Comparison of ENCODE assay signal across 24 cellular contexts in genomic region chr20:33604084-33604990, GRCh38. TPM values are rescaled to one million over a fixed set of nuclear protein-coding genes. Genes with fewer than 3 reads are reported as not detected.
DNase-seq lines count a peak whose midpoint lies in the region; ATAC-seq and TF ChIP-seq lines count a peak whose summit lies in the region.
"Had no signal": no experiment of that assay in that cellular context is flagged by ENCODE, and none has a peak within 500 bp of the region (broad histone marks: within the 10 kb centered on the region; RNA-seq: fewer than 3 reads in every experiment).

No MANE protein-coding gene starts in this region.

- H3K36me3 Mint-ChIP-seq in activated T-cell treated with anti-CD3 and anti-CD28 coated beads, Interleukin-2, amount 50 U/mL, for 24 hours (ENCODE audit: low read depth), result peaks cover 31% of the 10 kb centered on the region
- peaks cover 4% of the 10 kb centered on the region for H3K36me3 Mint-ChIP-seq in activated CD8-positive, alpha-beta T cell treated with anti-CD3 and anti-CD28 coated beads for 36 hours (ENCODE audit: low read depth)

- ATAC-seq in left lobe of liver, result peak; percentile 95
- ATAC-seq in activated CD8-positive, alpha-beta T cell treated with anti-CD3 and anti-CD28 coated beads for 36 hours, result no peak
- ATAC-seq: activated CD8-positive, alpha-beta T cell treated with anti-CD3 and anti-CD28 coated beads, Interleukin-2, amount 10 ng/mL, durations not matched to agents 7 days and 5 days; activated T-cell treated with anti-CD3 and anti-CD28 coated beads, Interleukin-2, amount 50 U/mL, for 4 hours had no signal

- POLR2A ChIA-PET in activated CD8-positive, alpha-beta T cell treated with anti-CD3 and anti-CD28 coated beads for 36 hours (lab: Charles Lee), result interaction anchor here (1.3 kb wide), 1 partner anchor 153 kb away, joined by 3 read pairs; no protein-coding TSS in a partner anchor

- peak overlapping the region; percentile 31 for H3K27ac ChIP-seq in substantia nigra (ENCODE audit: low read depth, low read length, poor library complexity, severe bottlenecking)
- H3K27ac ChIP-seq: BLaER1 treated with 17β-estradiol and CSF1 and Interleukin-3, amounts not matched to agents 10 nM and 100 nM; neural progenitor cell; thoracic aorta had no signal

- TF ChIP-seq CTCF in activated CD8-positive, alpha-beta T cell treated with anti-CD3 and anti-CD28 coated beads for 36 hours (IDR thresholded peaks at IDR 0.05), result no peak

- H3K4me3 Mint-ChIP-seq in activated T-cell treated with anti-CD3 and anti-CD28 coated beads, Interleukin-2, amount 50 U/mL, for 24 hours, result no peak overlapping the region
- H3K4me3 Mint-ChIP-seq in activated CD8-positive, alpha-beta T cell treated with anti-CD3 and anti-CD28 coated beads for 36 hours, result no peak overlapping the region
- H3K4me3 Mint-ChIP-seq: activated CD8-positive, alpha-beta T cell treated with anti-CD3 and anti-CD28 coated beads, Interleukin-2, amount 10 ng/mL, durations not matched to agents 7 days and 5 days; activated T-cell treated with anti-CD3 and anti-CD28 coated beads, Interleukin-2, amount 50 U/mL, for 4 hours; neural progenitor cell had no signal

- DNase-seq in activated T-cell treated with anti-CD3 and anti-CD28 coated beads, Interleukin-2, amount 50 U/mL, for 24 hours, result no peak
- DNase-seq in activated T-cell treated with anti-CD3 and anti-CD28 coated beads, Interleukin-2, amount 50 U/mL, for 48 hours, result no peak
- DNase-seq in NCI-H69 (lab: John Stamatoyannopoulos, UW) (peak; percentile 32), left lobe of liver (ENCODE audit: low spot score) (peak; percentile 49), substantia nigra (lab: John Stamatoyannopoulos, UW) (peak in 2 of 49 donors; percentile 11 to 18), T-helper 2 cell (no peak), HK-2 (ENCODE audit: unreplicated experiment) (no peak)
- no peak for DNase-seq in activated CD8-positive, alpha-beta T cell treated with anti-CD3 and anti-CD28 coated beads for 36 hours
- DNase-seq: activated CD4-positive, CD25-positive, alpha-beta regulatory T cell treated with anti-CD3 and anti-CD28 coated beads, Interleukin-2, amount 50 U/mL, for 72 hours; activated CD8-positive, alpha-beta T cell treated with anti-CD3 and anti-CD28 coated beads, Interleukin-2, amount 10 ng/mL, durations not matched to agents 7 days and 5 days; activated naive CD4-positive, alpha-beta T cell treated with Interleukin-2 at 50 U/mL for 16 hours; activated T-cell treated with anti-CD3 and anti-CD28 coated beads, Interleukin-2, amount 50 U/mL, for 4 hours; Caco-2; dermis blood vessel endothelial cell; NCI-H146; SHP77 treated with DMSO at 0.1 percent for 48 hours had no signal

- CTCF ChIA-PET in activated CD8-positive, alpha-beta T cell treated with anti-CD3 and anti-CD28 coated beads for 36 hours (lab: Charles Lee), result interaction anchor here (1.3 kb wide), 1 partner anchor 12 kb away, joined by 3 read pairs; no protein-coding TSS in a partner anchor

- no peaks in the 10 kb centered on the region for H3K27me3 Mint-ChIP-seq in activated T-cell treated with anti-CD3 and anti-CD28 coated beads, Interleukin-2, amount 50 U/mL, for 24 hours
- no peaks in the 10 kb centered on the region for H3K27me3 Mint-ChIP-seq in activated CD8-positive, alpha-beta T cell treated with anti-CD3 and anti-CD28 coated beads for 36 hours
- H3K27me3 Mint-ChIP-seq: IgD-negative memory B cell had no signal

- peak overlapping the region; percentile 5 for H3K27ac Mint-ChIP-seq in activated T-cell treated with anti-CD3 and anti-CD28 coated beads, Interleukin-2, amount 50 U/mL, for 24 hours
- no peak overlapping the region for H3K27ac Mint-ChIP-seq in activated CD8-positive, alpha-beta T cell treated with anti-CD3 and anti-CD28 coated beads for 36 hours
- H3K27ac Mint-ChIP-seq: activated CD8-positive, alpha-beta T cell treated with anti-CD3 and anti-CD28 coated beads, Interleukin-2, amount 10 ng/mL, durations not matched to agents 7 days and 5 days; neural progenitor cell had no signal

- intact Hi-C loops in activated CD8-positive, alpha-beta T cell treated with anti-CD3 and anti-CD28 coated beads for 36 hours (cut with micrococcal nuclease), result no loop called here

- H3K4me1 Mint-ChIP-seq in activated T-cell treated with anti-CD3 and anti-CD28 coated beads, Interleukin-2, amount 50 U/mL, for 24 hours (ENCODE audit: low read depth), result peaks cover 31% of the 10 kb centered on the region
- peaks cover 14% of the 10 kb centered on the region for H3K4me1 Mint-ChIP-seq in activated CD8-positive, alpha-beta T cell treated with anti-CD3 and anti-CD28 coated beads for 36 hours (ENCODE audit: low read depth)
- H3K4me1 Mint-ChIP-seq: neural progenitor cell had no signal

- H3K9me3 Mint-ChIP-seq in activated T-cell treated with anti-CD3 and anti-CD28 coated beads, Interleukin-2, amount 50 U/mL, for 24 hours, result no peaks in the 10 kb centered on the region
- no peaks in the 10 kb centered on the region for H3K9me3 Mint-ChIP-seq in activated CD8-positive, alpha-beta T cell treated with anti-CD3 and anti-CD28 coated beads for 36 hours
- H3K9me3 Mint-ChIP-seq: activated T-cell treated with anti-CD3 and anti-CD28 coated beads, Interleukin-2, amount 50 U/mL, for 4 hours; IgD-negative memory B cell; neural progenitor cell had no signal

RNA-seq across cellular contexts. Expression of gene C20orf144, which starts 57.8 kb away (rescaled TPM):
- total RNA-seq in left lobe of liver, result not detected
- total RNA-seq in activated CD8-positive, alpha-beta T cell treated with anti-CD3 and anti-CD28 coated beads for 36 hours, result under 1 TPM; 0.29 to 0.36 TPM
- total RNA-seq: A172, bronchial epithelial cell, dermis blood vessel endothelial cell, posterior vena cava, skeletal muscle tissue, thoracic aorta had no signal

Comparison
In these comparisons a context has a peak if more than half of its experiments do, and no peak if none do; other contexts are left out.
1. DNase-seq: peak in NCI-H69 (single experiment) and left lobe of liver (single experiment); none in activated T-cell treated with anti-CD3 and anti-CD28 coated beads, Interleukin-2, amount 50 U/mL, for 24 hours (single experiment), activated T-cell treated with anti-CD3 and anti-CD28 coated beads, Interleukin-2, amount 50 U/mL, for 48 hours (0 of 2), activated CD8-positive, alpha-beta T cell treated with anti-CD3 and anti-CD28 coated beads for 36 hours (single experiment), T-helper 2 cell (0 of 5) and HK-2 (single experiment).